Comparison of ENCODE assay signal across 1 cellular context in the genomic region with DNA sequence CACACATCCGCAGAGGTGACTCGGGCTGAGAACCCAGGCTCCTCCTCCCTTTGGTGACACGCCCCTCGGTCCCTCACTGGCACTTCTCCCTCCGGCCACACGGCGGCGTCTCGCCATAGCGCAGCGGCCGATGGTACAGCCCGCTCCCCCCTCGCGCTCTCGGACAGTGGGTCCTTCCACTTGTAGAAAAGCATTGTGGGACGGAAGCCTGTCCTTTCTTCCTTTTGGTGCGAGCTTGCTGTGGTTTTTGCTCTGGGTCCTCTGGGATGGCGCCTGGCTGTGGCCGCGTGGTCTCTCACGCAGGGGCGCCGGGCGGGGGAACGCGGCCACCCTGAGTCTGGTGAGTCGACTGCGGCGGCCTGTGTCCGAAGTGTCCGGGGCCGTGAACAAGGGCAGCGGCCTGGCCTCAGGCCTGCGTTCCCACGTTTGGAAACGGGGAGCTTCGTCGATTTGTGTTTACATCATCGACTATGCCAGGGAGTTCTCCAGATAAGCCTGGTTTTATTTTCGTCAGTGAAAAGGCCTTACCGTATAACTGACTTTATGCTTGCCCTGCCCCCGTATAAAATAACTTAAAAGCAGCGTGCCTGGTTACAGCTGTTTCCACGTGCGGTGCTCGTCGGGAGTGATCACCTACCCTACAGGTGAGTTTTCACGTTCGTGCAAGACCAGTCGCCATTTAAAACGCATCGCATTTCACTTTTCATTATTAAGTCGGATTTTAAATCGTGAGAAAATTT.
TF ChIP-seq lines count a peak whose summit lies in the region.

No MANE protein-coding gene starts in this region.

TF ChIP-seq in HepG2, 621 proteins besides CTCF, POLR2A, EP300 and RAD21 (continued from another document and continues in another):
- TF ChIP-seq, protein P1, sequence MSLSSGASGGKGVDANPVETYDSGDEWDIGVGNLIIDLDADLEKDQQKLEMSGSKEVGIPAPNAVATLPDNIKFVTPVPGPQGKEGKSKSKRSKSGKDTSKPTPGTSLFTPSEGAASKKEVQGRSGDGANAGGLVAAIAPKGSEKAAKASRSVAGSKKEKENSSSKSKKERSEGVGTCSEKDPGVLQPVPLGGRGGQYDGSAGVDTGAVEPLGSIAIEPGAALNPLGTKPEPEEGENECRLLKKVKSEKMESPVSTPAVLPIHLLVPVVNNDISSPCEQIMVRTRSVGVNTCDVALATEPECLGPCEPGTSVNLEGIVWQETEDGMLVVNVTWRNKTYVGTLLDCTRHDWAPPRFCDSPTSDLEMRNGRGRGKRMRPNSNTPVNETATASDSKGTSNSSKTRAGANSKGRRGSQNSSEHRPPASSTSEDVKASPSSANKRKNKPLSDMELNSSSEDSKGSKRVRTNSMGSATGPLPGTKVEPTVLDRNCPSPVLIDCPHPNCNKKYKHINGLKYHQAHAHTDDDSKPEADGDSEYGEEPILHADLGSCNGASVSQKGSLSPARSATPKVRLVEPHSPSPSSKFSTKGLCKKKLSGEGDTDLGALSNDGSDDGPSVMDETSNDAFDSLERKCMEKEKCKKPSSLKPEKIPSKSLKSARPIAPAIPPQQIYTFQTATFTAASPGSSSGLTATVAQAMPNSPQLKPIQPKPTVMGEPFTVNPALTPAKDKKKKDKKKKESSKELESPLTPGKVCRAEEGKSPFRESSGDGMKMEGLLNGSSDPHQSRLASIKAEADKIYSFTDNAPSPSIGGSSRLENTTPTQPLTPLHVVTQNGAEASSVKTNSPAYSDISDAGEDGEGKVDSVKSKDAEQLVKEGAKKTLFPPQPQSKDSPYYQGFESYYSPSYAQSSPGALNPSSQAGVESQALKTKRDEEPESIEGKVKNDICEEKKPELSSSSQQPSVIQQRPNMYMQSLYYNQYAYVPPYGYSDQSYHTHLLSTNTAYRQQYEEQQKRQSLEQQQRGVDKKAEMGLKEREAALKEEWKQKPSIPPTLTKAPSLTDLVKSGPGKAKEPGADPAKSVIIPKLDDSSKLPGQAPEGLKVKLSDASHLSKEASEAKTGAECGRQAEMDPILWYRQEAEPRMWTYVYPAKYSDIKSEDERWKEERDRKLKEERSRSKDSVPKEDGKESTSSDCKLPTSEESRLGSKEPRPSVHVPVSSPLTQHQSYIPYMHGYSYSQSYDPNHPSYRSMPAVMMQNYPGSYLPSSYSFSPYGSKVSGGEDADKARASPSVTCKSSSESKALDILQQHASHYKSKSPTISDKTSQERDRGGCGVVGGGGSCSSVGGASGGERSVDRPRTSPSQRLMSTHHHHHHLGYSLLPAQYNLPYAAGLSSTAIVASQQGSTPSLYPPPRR (CRISPR knock-in tag; IDR thresholded peaks at IDR 0.05; ENCODE audit: borderline replicate concordance) = 0 out of 2 replicates have a peak, but pooled peaks have one; percentile 52
- TF ChIP-seq NFIC (IDR thresholded peaks at IDR 0.05; ENCODE audit: low read length) = peak; percentile 63
- TF ChIP-seq JARID2 (CRISPR knock-in tag; IDR thresholded peaks at IDR 0.05; ENCODE audit: insufficient replicate concordance) = no peak
- no peak for TF ChIP-seq HMGA1 (CRISPR knock-in tag; conservative IDR thresholded peaks at IDR 0.05)
- peak; percentile 40 for TF ChIP-seq U2AF1 (optimal IDR thresholded peaks at IDR 0.05; ENCODE audit: low read depth, low read length)
- TF ChIP-seq ZNF430 (CRISPR knock-in tag; IDR thresholded peaks at IDR 0.05) = peak; percentile 62; the same call in 1 of the 2 replicates
- TF ChIP-seq MEIS1 (CRISPR knock-in tag; IDR thresholded peaks at IDR 0.05; ENCODE audit: borderline replicate concordance) = peak; percentile 91
- peak; percentile 53; the same call in 1 of the 2 replicates for TF ChIP-seq GLI4 (CRISPR knock-in tag; IDR thresholded peaks at IDR 0.05; ENCODE audit: borderline replicate concordance)
- TF ChIP-seq, protein P2, sequence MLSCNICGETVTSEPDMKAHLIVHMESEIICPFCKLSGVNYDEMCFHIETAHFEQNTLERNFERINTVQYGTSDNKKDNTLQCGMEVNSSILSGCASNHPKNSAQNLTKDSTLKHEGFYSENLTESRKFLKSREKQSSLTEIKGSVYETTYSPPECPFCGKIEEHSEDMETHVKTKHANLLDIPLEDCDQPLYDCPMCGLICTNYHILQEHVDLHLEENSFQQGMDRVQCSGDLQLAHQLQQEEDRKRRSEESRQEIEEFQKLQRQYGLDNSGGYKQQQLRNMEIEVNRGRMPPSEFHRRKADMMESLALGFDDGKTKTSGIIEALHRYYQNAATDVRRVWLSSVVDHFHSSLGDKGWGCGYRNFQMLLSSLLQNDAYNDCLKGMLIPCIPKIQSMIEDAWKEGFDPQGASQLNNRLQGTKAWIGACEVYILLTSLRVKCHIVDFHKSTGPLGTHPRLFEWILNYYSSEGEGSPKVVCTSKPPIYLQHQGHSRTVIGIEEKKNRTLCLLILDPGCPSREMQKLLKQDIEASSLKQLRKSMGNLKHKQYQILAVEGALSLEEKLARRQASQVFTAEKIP (CRISPR knock-in tag; IDR thresholded peaks at IDR 0.05; ENCODE audit: borderline replicate concordance) = no peak
- TF ChIP-seq SNAPC2 (CRISPR knock-in tag; IDR thresholded peaks at IDR 0.05) = peak; percentile 67; the same call in 1 of the 2 replicates
- TF ChIP-seq YEATS4 (CRISPR knock-in tag; IDR thresholded peaks at IDR 0.05; ENCODE audit: borderline replicate concordance) = peak; percentile 98
- TF ChIP-seq IRF2 (CRISPR knock-in tag; IDR thresholded peaks at IDR 0.05) = peak; percentile 96
- peak; percentile 92; the same call in 1 of the 2 replicates for TF ChIP-seq KDM5B (CRISPR knock-in tag; IDR thresholded peaks at IDR 0.05; ENCODE audit: borderline replicate concordance)
- TF ChIP-seq ZNF543 (CRISPR knock-in tag; IDR thresholded peaks at IDR 0.05) = peak; percentile 90
- TF ChIP-seq HNRNPLL (IDR thresholded peaks at IDR 0.05; ENCODE audit: low read depth, low read length, poor library complexity, severe bottlenecking) = peak; percentile 57
- TF ChIP-seq TARDBP (CRISPR knock-in tag; IDR thresholded peaks at IDR 0.05) = peak; percentile 94
- TF ChIP-seq, protein P3, sequence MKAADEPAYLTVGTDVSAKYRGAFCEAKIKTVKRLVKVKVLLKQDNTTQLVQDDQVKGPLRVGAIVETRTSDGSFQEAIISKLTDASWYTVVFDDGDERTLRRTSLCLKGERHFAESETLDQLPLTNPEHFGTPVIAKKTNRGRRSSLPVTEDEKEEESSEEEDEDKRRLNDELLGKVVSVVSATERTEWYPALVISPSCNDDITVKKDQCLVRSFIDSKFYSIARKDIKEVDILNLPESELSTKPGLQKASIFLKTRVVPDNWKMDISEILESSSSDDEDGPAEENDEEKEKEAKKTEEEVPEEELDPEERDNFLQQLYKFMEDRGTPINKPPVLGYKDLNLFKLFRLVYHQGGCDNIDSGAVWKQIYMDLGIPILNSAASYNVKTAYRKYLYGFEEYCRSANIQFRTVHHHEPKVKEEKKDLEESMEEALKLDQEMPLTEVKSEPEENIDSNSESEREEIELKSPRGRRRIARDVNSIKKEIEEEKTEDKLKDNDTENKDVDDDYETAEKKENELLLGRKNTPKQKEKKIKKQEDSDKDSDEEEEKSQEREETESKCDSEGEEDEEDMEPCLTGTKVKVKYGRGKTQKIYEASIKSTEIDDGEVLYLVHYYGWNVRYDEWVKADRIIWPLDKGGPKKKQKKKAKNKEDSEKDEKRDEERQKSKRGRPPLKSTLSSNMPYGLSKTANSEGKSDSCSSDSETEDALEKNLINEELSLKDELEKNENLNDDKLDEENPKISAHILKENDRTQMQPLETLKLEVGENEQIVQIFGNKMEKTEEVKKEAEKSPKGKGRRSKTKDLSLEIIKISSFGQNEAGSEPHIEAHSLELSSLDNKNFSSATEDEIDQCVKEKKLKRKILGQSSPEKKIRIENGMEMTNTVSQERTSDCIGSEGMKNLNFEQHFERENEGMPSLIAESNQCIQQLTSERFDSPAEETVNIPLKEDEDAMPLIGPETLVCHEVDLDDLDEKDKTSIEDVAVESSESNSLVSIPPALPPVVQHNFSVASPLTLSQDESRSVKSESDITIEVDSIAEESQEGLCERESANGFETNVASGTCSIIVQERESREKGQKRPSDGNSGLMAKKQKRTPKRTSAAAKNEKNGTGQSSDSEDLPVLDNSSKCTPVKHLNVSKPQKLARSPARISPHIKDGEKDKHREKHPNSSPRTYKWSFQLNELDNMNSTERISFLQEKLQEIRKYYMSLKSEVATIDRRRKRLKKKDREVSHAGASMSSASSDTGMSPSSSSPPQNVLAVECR (CRISPR knock-in tag; IDR thresholded peaks at IDR 0.05; ENCODE audit: borderline replicate concordance) = peak; percentile 95
- peak; percentile 83; the same call in 1 of the 2 replicates for TF ChIP-seq PRMT3 (CRISPR knock-in tag; IDR thresholded peaks at IDR 0.05; ENCODE audit: borderline replicate concordance, low read depth)
- TF ChIP-seq HNRNPUL1 (IDR thresholded peaks at IDR 0.05; ENCODE audit: low read depth, low read length) = no peak
- TF ChIP-seq, protein P4, sequence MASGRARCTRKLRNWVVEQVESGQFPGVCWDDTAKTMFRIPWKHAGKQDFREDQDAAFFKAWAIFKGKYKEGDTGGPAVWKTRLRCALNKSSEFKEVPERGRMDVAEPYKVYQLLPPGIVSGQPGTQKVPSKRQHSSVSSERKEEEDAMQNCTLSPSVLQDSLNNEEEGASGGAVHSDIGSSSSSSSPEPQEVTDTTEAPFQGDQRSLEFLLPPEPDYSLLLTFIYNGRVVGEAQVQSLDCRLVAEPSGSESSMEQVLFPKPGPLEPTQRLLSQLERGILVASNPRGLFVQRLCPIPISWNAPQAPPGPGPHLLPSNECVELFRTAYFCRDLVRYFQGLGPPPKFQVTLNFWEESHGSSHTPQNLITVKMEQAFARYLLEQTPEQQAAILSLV (CRISPR knock-in tag; IDR thresholded peaks at IDR 0.05; ENCODE audit: borderline replicate concordance) = peak; percentile 88
- TF ChIP-seq, protein P5, sequence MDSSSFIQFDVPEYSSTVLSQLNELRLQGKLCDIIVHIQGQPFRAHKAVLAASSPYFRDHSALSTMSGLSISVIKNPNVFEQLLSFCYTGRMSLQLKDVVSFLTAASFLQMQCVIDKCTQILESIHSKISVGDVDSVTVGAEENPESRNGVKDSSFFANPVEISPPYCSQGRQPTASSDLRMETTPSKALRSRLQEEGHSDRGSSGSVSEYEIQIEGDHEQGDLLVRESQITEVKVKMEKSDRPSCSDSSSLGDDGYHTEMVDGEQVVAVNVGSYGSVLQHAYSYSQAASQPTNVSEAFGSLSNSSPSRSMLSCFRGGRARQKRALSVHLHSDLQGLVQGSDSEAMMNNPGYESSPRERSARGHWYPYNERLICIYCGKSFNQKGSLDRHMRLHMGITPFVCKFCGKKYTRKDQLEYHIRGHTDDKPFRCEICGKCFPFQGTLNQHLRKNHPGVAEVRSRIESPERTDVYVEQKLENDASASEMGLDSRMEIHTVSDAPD (CRISPR knock-in tag; IDR thresholded peaks at IDR 0.05) = no peak
- TF ChIP-seq ZBTB20 (CRISPR knock-in tag; IDR thresholded peaks at IDR 0.05; ENCODE audit: borderline replicate concordance, low read depth) = peak; percentile 91
- peak; percentile 51; the same call in 1 of the 2 replicates for TF ChIP-seq XBP1 (CRISPR knock-in tag; IDR thresholded peaks at IDR 0.05)
- TF ChIP-seq, protein P6, sequence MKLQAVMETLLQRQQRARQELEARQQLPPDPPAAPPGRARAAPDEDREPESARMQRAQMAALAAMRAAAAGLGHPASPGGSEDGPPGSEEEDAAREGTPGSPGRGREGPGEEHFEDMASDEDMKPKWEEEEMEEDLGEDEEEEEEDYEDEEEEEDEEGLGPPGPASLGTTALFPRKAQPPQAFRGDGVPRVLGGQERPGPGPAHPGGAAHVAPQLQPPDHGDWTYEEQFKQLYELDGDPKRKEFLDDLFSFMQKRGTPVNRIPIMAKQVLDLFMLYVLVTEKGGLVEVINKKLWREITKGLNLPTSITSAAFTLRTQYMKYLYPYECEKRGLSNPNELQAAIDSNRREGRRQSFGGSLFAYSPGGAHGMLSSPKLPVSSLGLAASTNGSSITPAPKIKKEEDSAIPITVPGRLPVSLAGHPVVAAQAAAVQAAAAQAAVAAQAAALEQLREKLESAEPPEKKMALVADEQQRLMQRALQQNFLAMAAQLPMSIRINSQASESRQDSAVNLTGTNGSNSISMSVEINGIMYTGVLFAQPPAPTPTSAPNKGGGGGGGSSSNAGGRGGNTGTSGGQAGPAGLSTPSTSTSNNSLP (IDR thresholded peaks at IDR 0.05; ENCODE audit: low read depth, low read length) = peak; percentile 58; the same call in 1 of the 2 replicates
- TF ChIP-seq, protein P7, sequence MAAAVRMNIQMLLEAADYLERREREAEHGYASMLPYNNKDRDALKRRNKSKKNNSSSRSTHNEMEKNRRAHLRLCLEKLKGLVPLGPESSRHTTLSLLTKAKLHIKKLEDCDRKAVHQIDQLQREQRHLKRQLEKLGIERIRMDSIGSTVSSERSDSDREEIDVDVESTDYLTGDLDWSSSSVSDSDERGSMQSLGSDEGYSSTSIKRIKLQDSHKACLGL (CRISPR knock-in tag; IDR thresholded peaks at IDR 0.05) = peak; percentile 65; the same call in 1 of the 2 replicates
- TF ChIP-seq ZBTB21 (CRISPR knock-in tag; IDR thresholded peaks at IDR 0.05) = no peak; the same call in 1 of the 2 replicates
- peak; percentile 97 for TF ChIP-seq BORCS8-MEF2B (CRISPR knock-in tag; IDR thresholded peaks at IDR 0.05)
- TF ChIP-seq ZBTB42 (CRISPR knock-in tag; IDR thresholded peaks at IDR 0.05) = 0 out of 2 replicates have a peak, but pooled peaks have one; percentile 74
- TF ChIP-seq KAT8 (CRISPR knock-in tag; IDR thresholded peaks at IDR 0.05) = peak; percentile 96
- TF ChIP-seq ZNF644 (CRISPR knock-in tag; IDR thresholded peaks at IDR 0.05; ENCODE audit: low read depth) = peak; percentile 58; the same call in 1 of the 2 replicates
- no peak for TF ChIP-seq SETDB1 (CRISPR knock-in tag; IDR thresholded peaks at IDR 0.05; ENCODE audit: borderline replicate concordance)
- TF ChIP-seq ZNF468 (CRISPR knock-in tag; IDR thresholded peaks at IDR 0.05) = peak; percentile 15; the same call in 1 of the 2 replicates
- no peak for TF ChIP-seq MED8 (CRISPR knock-in tag; IDR thresholded peaks at IDR 0.05; ENCODE audit: insufficient replicate concordance)
- TF ChIP-seq, protein P8, sequence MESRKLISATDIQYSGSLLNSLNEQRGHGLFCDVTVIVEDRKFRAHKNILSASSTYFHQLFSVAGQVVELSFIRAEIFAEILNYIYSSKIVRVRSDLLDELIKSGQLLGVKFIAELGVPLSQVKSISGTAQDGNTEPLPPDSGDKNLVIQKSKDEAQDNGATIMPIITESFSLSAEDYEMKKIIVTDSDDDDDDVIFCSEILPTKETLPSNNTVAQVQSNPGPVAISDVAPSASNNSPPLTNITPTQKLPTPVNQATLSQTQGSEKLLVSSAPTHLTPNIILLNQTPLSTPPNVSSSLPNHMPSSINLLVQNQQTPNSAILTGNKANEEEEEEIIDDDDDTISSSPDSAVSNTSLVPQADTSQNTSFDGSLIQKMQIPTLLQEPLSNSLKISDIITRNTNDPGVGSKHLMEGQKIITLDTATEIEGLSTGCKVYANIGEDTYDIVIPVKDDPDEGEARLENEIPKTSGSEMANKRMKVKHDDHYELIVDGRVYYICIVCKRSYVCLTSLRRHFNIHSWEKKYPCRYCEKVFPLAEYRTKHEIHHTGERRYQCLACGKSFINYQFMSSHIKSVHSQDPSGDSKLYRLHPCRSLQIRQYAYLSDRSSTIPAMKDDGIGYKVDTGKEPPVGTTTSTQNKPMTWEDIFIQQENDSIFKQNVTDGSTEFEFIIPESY (CRISPR knock-in tag; IDR thresholded peaks at IDR 0.05) = peak; percentile 91; the same call in 1 of the 2 replicates
- peak; percentile 89 for TF ChIP-seq CCAR2 (optimal IDR thresholded peaks at IDR 0.05; ENCODE audit: low read depth, low read length)
- TF ChIP-seq, protein P9, sequence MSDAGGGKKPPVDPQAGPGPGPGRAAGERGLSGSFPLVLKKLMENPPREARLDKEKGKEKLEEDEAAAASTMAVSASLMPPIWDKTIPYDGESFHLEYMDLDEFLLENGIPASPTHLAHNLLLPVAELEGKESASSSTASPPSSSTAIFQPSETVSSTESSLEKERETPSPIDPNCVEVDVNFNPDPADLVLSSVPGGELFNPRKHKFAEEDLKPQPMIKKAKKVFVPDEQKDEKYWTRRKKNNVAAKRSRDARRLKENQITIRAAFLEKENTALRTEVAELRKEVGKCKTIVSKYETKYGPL (CRISPR knock-in tag; IDR thresholded peaks at IDR 0.05) = peak; percentile 82
- peak; percentile 86 for TF ChIP-seq RNF2 (conservative IDR thresholded peaks at IDR 0.05; ENCODE audit: low read depth)
- TF ChIP-seq ZNF383 (CRISPR knock-in tag; IDR thresholded peaks at IDR 0.05; ENCODE audit: borderline replicate concordance) = no peak
